In the genomic region with DNA sequence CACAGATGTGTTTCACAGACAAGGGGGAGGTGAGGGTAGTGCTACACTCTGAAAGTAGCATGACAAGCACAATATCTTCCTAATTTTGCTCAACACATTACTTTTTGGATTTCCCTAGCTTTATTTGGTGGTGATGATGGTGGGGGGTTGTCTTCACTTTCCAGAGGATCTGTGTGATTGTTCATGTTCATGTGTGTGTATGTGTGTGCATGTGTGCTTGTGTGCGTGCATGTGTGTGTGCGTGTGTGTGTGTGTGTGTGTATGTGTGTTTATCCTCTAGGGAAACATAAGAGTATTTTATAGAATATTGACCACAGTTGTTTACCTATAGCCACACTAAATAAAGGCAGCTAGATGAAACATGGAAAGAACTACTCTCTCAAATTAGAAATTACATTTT, we compare ENCODE assay signal across 16 cellular contexts.
DNase-seq lines count a peak whose midpoint lies in the region; ATAC-seq, FAIRE-seq and TF ChIP-seq lines count a peak whose summit lies in the region.
"Had no signal": no experiment of that assay in that cellular context is flagged by ENCODE, and none has a peak within 500 bp of the region (broad histone marks: within the 10 kb centered on the region; RNA-seq: fewer than 3 reads in every experiment).

No MANE protein-coding gene starts in this region.

- H2BK12ac ChIP-seq in H1 (ENCODE audit: low read depth, low read length), result no peak overlapping the region; the same call in 1 of the 2 replicates
- H2BK12ac ChIP-seq in neuronal stem cell (ENCODE audit: low read length), result no peak overlapping the region

- CTCF ChIA-PET in H1 (lab: Charles Lee; ENCODE audit: partially characterized antibody), result interaction anchor here (0.7 to 1.5 kb wide), 4 partner anchors 13 to 144 kb away, joined by 3 to 4 read pairs (median 4); no protein-coding TSS in a partner anchor

- H2AFZ ChIP-seq in H1 (ENCODE audit: low read length) (peak overlapping the region; percentile 73; the same call in 1 of the 2 replicates), neuronal stem cell (ENCODE audit: low read length) (peak overlapping the region; percentile 30)

- H3K9me3 ChIP-seq in right cardiac atrium (ENCODE audit: control insufficient read depth, low read length) (no peaks in the 10 kb centered on the region), heart right ventricle (no peaks in the 10 kb centered on the region), H1 (ENCODE audit: insufficient read depth in 2 of 2, low read depth in 1 of 2, low read length in 1 of 2) (no peaks in the 10 kb centered on the region), neuronal stem cell (replicated peaks in 1 of 2; ENCODE audit: control insufficient read depth in 2 of 2, insufficient read depth in 1 of 2, low read depth in 1 of 2, low read length in 2 of 2) (no peaks in the 10 kb centered on the region)
- H3K9me3 ChIP-seq: BLaER1 treated with 17β-estradiol and CSF1 and Interleukin-3, amounts not matched to agents 10 nM and 100 nM had no signal

- H2BK5ac ChIP-seq in H1 (ENCODE audit: low read depth, low read length) (no peak overlapping the region), neuronal stem cell (ENCODE audit: low read length) (no peak overlapping the region)

- no peak overlapping the region for H3K23ac ChIP-seq in H1 (ENCODE audit: insufficient read length)
- H3K23ac ChIP-seq in neuronal stem cell (ENCODE audit: low read depth, low read length, poor library complexity), result no peak overlapping the region

- no peak overlapping the region for H4K5ac ChIP-seq in H1 (ENCODE audit: insufficient read length, low read depth, low read length)

- no peaks in the 10 kb centered on the region for H4K20me1 ChIP-seq in H1 (replicated peaks in 1 of 2; ENCODE audit: control insufficient read depth in 1 of 2, insufficient read depth in 2 of 2, low read length in 2 of 2)
- H4K20me1 ChIP-seq: BLaER1 treated with 17β-estradiol and CSF1 and Interleukin-3, amounts not matched to agents 10 nM and 100 nM had no signal

- H4K8ac ChIP-seq in H1 (ENCODE audit: extremely low read depth, insufficient read depth, low read length), result no peak overlapping the region
- H4K8ac ChIP-seq in neuronal stem cell (ENCODE audit: low read depth, low read length), result no peak overlapping the region

- H2BK20ac ChIP-seq in H1 (ENCODE audit: low read length), result no peak overlapping the region

- H3K27ac ChIP-seq in right cardiac atrium (ENCODE audit: low read length), result peak overlapping the region; percentile 20
- peak overlapping the region in 3 of 10 donors; percentile 35 to 46 (median 43) for H3K27ac ChIP-seq in heart right ventricle
- no peak overlapping the region for H3K27ac ChIP-seq in H1 (ENCODE audit: low read depth, low read length)
- H3K27ac ChIP-seq in neuronal stem cell (replicated peaks; ENCODE audit: low read length), result no peak overlapping the region
- H3K27ac ChIP-seq: BLaER1 treated with 17β-estradiol and CSF1 and Interleukin-3, amounts not matched to agents 10 nM and 100 nM; HL-60 had no signal

- H3K56ac ChIP-seq in H1 (replicated peaks; ENCODE audit: insufficient read length, low read depth, low read length), result no peak overlapping the region

- H3K18ac ChIP-seq in H1 (ENCODE audit: extremely low read depth, low read length) (no peak overlapping the region), neuronal stem cell (ENCODE audit: low read length) (no peak overlapping the region)

- TF ChIP-seq CTCF in heart right ventricle (IDR thresholded peaks at IDR 0.05) (no peak), H1 (IDR thresholded peaks at IDR 0.05; ENCODE audit: control extremely low read depth in 1 of 3, insufficient read depth in 1 of 3, low read depth in 1 of 3, low read length in 3 of 3) (no peak)

- H3K4me1 ChIP-seq in right cardiac atrium (ENCODE audit: control insufficient read depth, insufficient read depth, low read length), result no peaks in the 10 kb centered on the region
- H3K4me1 ChIP-seq in heart right ventricle, result peaks cover 0 to 14% (median 0%) of the 10 kb centered on the region in 9 donors
- H3K4me1 ChIP-seq in H1 (replicated peaks in 1 of 4; ENCODE audit: control insufficient read depth in 3 of 4, insufficient read depth in 4 of 4, low read length in 3 of 4), result peaks cover 6 to 18% (median 11%) of the 10 kb centered on the region in 4 experiments; a peak in 6 of 7 replicates
- H3K4me1 ChIP-seq in neuronal stem cell (ENCODE audit: control insufficient read depth in 2 of 2, insufficient read depth in 1 of 2, low read depth in 1 of 2, low read length in 2 of 2), result peaks cover 2 to 9% of the 10 kb centered on the region in 2 donors

- POLR2A ChIA-PET in H1 (lab: Charles Lee; ENCODE audit: partially characterized antibody), result no interaction called here

- H3K4me2 ChIP-seq in H1 (ENCODE audit: insufficient read depth in 1 of 2, low read depth in 2 of 2, low read length in 2 of 2), result no peak overlapping the region
- no peak overlapping the region for H3K4me2 ChIP-seq in neuronal stem cell (ENCODE audit: insufficient read depth, low read length, poor library complexity, severe bottlenecking)
- H3K4me2 ChIP-seq: BLaER1 treated with 17β-estradiol and CSF1 and Interleukin-3, amounts not matched to agents 10 nM and 100 nM had no signal

- TF ChIP-seq EP300 in H1 (IDR thresholded peaks at IDR 0.05; ENCODE audit: borderline replicate concordance in 1 of 2, low read depth in 2 of 2, low read length in 2 of 2), result no peak

- H3K4ac ChIP-seq in H1 (replicated peaks; ENCODE audit: insufficient read length, low read depth, low read length) (no peak overlapping the region), neuronal stem cell (ENCODE audit: low read length) (no peak overlapping the region)

- no peaks in the 10 kb centered on the region for H3K79me1 ChIP-seq in H1 (ENCODE audit: low read depth, low read length)
- no peaks in the 10 kb centered on the region for H3K79me1 ChIP-seq in neuronal stem cell (ENCODE audit: low read depth, low read length)

- DNase-seq in right cardiac atrium, result peak in 1 of 3 donors; percentile 17
- no peak for DNase-seq in heart right ventricle
- DNase-seq in H1 (ENCODE audit: low read depth in 1 of 2, low spot score in 2 of 2), result no peak
- no peak for DNase-seq in neuronal stem cell (ENCODE audit: low spot score)
- DNase-seq in middle frontal gyrus (ENCODE audit: extremely low spot score, low spot score), result no peak
- DNase-seq in SHP77 (lab: John Stamatoyannopoulos, UW), result no peak
- DNase-seq: Calu3; CD8-positive, alpha-beta T cell; DMS79 treated with DMSO at 0.1 percent for 48 hours; GF-D8; HCEC 1CT; HFFc6; IMR-90 had no signal

- H3K4me3 ChIP-seq in right cardiac atrium (ENCODE audit: low read length) (no peak overlapping the region), heart right ventricle (no peak overlapping the region), H1 (ENCODE audit: extremely low read depth in 1 of 4, insufficient read depth in 2 of 4, low read depth in 3 of 4, low read length in 4 of 4) (no peak overlapping the region), neuronal stem cell (ENCODE audit: low read length in 2 of 2) (no peak overlapping the region)
- H3K4me3 ChIP-seq: BLaER1 treated with 17β-estradiol and CSF1 and Interleukin-3, amounts not matched to agents 10 nM and 100 nM had no signal

- H3K27me3 ChIP-seq in right cardiac atrium (ENCODE audit: control insufficient read depth, insufficient read depth) (no peaks in the 10 kb centered on the region), heart right ventricle (no peaks in the 10 kb centered on the region), H1 (replicated peaks in 1 of 4; ENCODE audit: control insufficient read depth in 3 of 4, extremely low read depth in 1 of 4, insufficient read depth in 3 of 4, low read length in 3 of 4) (no peaks in the 10 kb centered on the region), neuronal stem cell (ENCODE audit: control insufficient read depth in 3 of 3, insufficient read depth in 3 of 3, low read depth in 1 of 3, low read length in 3 of 3) (no peaks in the 10 kb centered on the region)
- H3K27me3 ChIP-seq: BLaER1 treated with 17β-estradiol and CSF1 and Interleukin-3, amounts not matched to agents 10 nM and 100 nM had no signal

- FAIRE-seq in H1 (lab: Jason Lieb, UNC), result no peak
- FAIRE-seq: H54 had no signal

- TF ChIP-seq POLR2A in H1 (IDR thresholded peaks at IDR 0.05; ENCODE audit: control extremely low read depth in 1 of 2, low read depth in 2 of 2, low read length in 2 of 2), result no peak

- H2AK5ac ChIP-seq in H1 (ENCODE audit: low read depth, low read length), result no peak overlapping the region
- H2AK5ac ChIP-seq in neuronal stem cell (ENCODE audit: low read depth, low read length), result no peak overlapping the region

- intact Hi-C loops in right cardiac atrium (cut with DNase I) (no loop called here), heart right ventricle (cut with DNase I) (loop anchor here in 1 of 10 donors (5.0 kb wide), 1 partner anchor 75 kb away; no protein-coding TSS in a partner anchor)

- ATAC-seq in right cardiac atrium, result no peak
- ATAC-seq in heart right ventricle, result no peak
- ATAC-seq: CD8-positive, alpha-beta T cell had no signal

- H4K91ac ChIP-seq in H1 (replicated peaks; ENCODE audit: insufficient read length, low read length), result no peak overlapping the region
- no peak overlapping the region for H4K91ac ChIP-seq in neuronal stem cell (ENCODE audit: low read depth, low read length, poor library complexity)

- H3K23me2 ChIP-seq in H1 (ENCODE audit: low read depth, low read length), result no peaks in the 10 kb centered on the region; the same call in 1 of the 2 replicates

- no peak overlapping the region for H3K9ac ChIP-seq in H1 (replicated peaks in 1 of 4; ENCODE audit: extremely low read depth in 1 of 4, low read depth in 3 of 4, low read length in 3 of 4)
- no peak overlapping the region for H3K9ac ChIP-seq in neuronal stem cell (ENCODE audit: low read depth, low read length, poor library complexity)
- H3K9ac ChIP-seq: BLaER1 treated with 17β-estradiol and CSF1 and Interleukin-3, amounts not matched to agents 10 nM and 100 nM had no signal

- 94% methylated on average over 2 of the region's 2 CpGs for WGBS in right cardiac atrium
- 92 to 93% methylated on average over 2 of the region's 2 CpGs for WGBS in heart right ventricle, 2 donors
- WGBS in H1 (ENCODE audit: extremely low coverage in 1 of 2, insufficient coverage in 1 of 2, insufficient read length in 1 of 2, insufficient replicate concordance in 2 of 2, low coverage in 1 of 2, low lambda C conversion rate in 2 of 2, missing lambda C conversion rate in 1 of 2), 2 experiments, result 82% methylated on average over 2 of the region's 2 CpGs; no CpG with 5 or more reads in 1 of the 2 experiments
- WGBS in neuronal stem cell (ENCODE audit: extremely low coverage in 2 of 2, insufficient read length in 2 of 2, insufficient replicate concordance in 1 of 2), 2 donors, result no CpG with 5 or more reads among the region's 2 CpGs

- H2BK15ac ChIP-seq in H1 (ENCODE audit: low read length) (no peak overlapping the region), neuronal stem cell (ENCODE audit: low read length) (no peak overlapping the region)

- H3K14ac ChIP-seq in H1 (ENCODE audit: insufficient read length), result no peak overlapping the region
- H3K14ac ChIP-seq in neuronal stem cell (ENCODE audit: low read length), result no peak overlapping the region

- H2BK120ac ChIP-seq in H1 (replicated peaks; ENCODE audit: low read depth, low read length) (no peak overlapping the region), neuronal stem cell (ENCODE audit: low read depth, low read length) (no peak overlapping the region)

- H3K36me3 ChIP-seq in heart right ventricle (no peaks in the 10 kb centered on the region), H1 (ENCODE audit: control insufficient read depth in 2 of 4, insufficient read depth in 4 of 4, low read length in 3 of 4) (no peaks in the 10 kb centered on the region), neuronal stem cell (replicated peaks in 1 of 2; ENCODE audit: control insufficient read depth in 2 of 2, insufficient read depth in 2 of 2, low read length in 2 of 2) (no peaks in the 10 kb centered on the region)
- H3K36me3 ChIP-seq: BLaER1 treated with 17β-estradiol and CSF1 and Interleukin-3, amounts not matched to agents 10 nM and 100 nM had no signal

- no peak for TF ChIP-seq RAD21 in H1 (IDR thresholded peaks at IDR 0.05 in 1 of 2, conservative IDR thresholded peaks at IDR 0.05 in 1 of 2; ENCODE audit: low read depth in 2 of 2, low read length in 2 of 2)

- no peaks in the 10 kb centered on the region for H3K79me2 ChIP-seq in H1 (ENCODE audit: control insufficient read depth in 1 of 2, insufficient read depth in 2 of 2, low read length in 2 of 2)
